Comparison of ENCODE assay signal across 8 cellular contexts in the genomic region with DNA sequence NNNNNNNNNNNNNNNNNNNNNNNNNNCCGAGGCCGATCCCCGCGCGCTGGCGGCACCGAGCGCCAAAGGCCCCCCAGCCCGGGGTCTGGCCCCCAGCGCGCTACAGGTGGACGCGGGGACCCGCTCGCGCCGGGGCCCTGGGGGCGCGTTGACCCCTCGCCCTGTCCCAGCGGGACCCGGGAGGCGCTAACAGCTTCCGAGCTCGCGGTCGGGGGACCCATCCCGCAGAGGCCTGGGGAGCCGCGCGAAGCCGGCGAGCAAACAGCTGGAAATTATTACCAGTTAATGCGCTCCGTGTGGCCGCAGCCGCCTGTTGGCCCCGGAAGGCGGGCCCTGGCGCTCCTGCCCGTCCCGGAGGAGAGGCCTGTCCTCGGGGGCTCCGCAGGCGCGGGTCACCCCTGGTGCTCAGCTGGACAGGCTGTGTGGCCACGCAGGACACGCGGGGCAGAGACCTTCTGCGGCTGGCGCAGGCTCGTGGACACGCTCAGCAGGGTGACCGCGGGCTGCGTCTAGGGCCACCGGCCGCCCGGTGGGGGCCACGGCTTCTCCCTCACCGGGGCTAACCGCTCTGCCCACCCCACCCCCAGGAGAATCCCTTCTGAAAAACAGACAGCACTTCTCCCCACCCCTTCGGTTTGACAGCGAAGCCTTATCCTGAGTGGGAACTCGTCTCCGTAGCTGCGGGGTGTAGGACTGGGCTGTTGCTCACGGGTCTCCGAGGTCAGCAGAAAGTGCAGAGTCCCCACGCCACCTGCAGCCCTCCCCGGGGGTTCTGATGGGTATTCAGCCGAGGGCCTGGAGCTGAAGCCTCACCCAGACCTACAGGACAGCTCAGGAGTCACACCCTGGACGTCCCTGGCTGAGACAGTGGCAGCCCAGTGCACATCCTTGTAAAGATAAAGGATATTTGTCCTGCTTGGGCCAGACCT. TPM values are rescaled to one million over a fixed set of nuclear protein-coding genes. Genes with fewer than 3 reads are reported as not detected.
DNase-seq lines count a peak whose midpoint lies in the region; ATAC-seq and TF ChIP-seq lines count a peak whose summit lies in the region.

No MANE protein-coding gene starts in this region.

- H3K27me3 Mint-ChIP-seq in CD4-positive, CD25-positive, alpha-beta regulatory T cell, result peaks cover 9% of the 10 kb centered on the region
- H3K27me3 Mint-ChIP-seq in brain, result peaks cover 21% of the 10 kb centered on the region

- no peaks in the 10 kb centered on the region for H3K9me2 ChIP-seq in PC-3 (replicated peaks; ENCODE audit: low read length)

- whole genome bisulfite sequencing in smooth muscle cell (ENCODE audit: low lambda C conversion rate), result 4% methylated on average over 63 of the region's 73 CpGs

- peaks cover 18% of the 10 kb centered on the region for H3K4me1 ChIP-seq in CD4-positive, CD25-positive, alpha-beta regulatory T cell (ENCODE audit: control insufficient read depth, insufficient read depth, low read length, poor library complexity, severe bottlenecking)
- H3K4me1 ChIP-seq in PC-3 (ENCODE audit: insufficient read depth, low read length) (0 out of 2 replicates have a peak, but pooled peaks cover 6% of the 10 kb centered on the region), iPS-20b (ENCODE audit: insufficient read depth, low read length) (peaks cover 3% of the 10 kb centered on the region; the same call in 1 of the 2 replicates), smooth muscle cell (ENCODE audit: low read depth) (peaks cover 18% of the 10 kb centered on the region)

- no peaks in the 10 kb centered on the region for H3K36me3 ChIP-seq in CD4-positive, CD25-positive, alpha-beta regulatory T cell (ENCODE audit: control insufficient read depth, insufficient read depth, low read length)
- H3K36me3 ChIP-seq in PC-3 (ENCODE audit: low read depth, low read length), result no peaks in the 10 kb centered on the region
- no peaks in the 10 kb centered on the region for H3K36me3 ChIP-seq in iPS-20b (ENCODE audit: insufficient read depth, low read depth, low read length)
- H3K36me3 ChIP-seq in smooth muscle cell (ENCODE audit: low read depth), result no peaks in the 10 kb centered on the region

- H3K36me3 Mint-ChIP-seq in CD4-positive, CD25-positive, alpha-beta regulatory T cell, result no peaks in the 10 kb centered on the region
- H3K36me3 Mint-ChIP-seq in brain, result no peaks in the 10 kb centered on the region

- peaks cover 0 to 16% (median 6%) of the 10 kb centered on the region in 4 donors for H3K4me1 Mint-ChIP-seq in CD4-positive, CD25-positive, alpha-beta regulatory T cell
- H3K4me1 Mint-ChIP-seq in brain, result peaks cover 5% of the 10 kb centered on the region

- H3K79me2 ChIP-seq in PC-3 (ENCODE audit: low read length) (no peaks in the 10 kb centered on the region), smooth muscle cell (ENCODE audit: low read depth) (no peaks in the 10 kb centered on the region)

- DNase-seq in CD4-positive, CD25-positive, alpha-beta regulatory T cell, result peak in 2 of 3 donors; percentile 29 to 50
- DNase-seq in PC-3 (no peak), smooth muscle cell (lab: John Stamatoyannopoulos, UW; ENCODE audit: unreplicated experiment) (no peak), NCI-H446 (lab: John Stamatoyannopoulos, UW) (no peak), DMS79 (lab: John Stamatoyannopoulos, UW) (no peak), NCI-H2107 (lab: John Stamatoyannopoulos, UW) (no peak)

- H2AFZ ChIP-seq in PC-3 (ENCODE audit: low read length) (peak overlapping the region; percentile 75), smooth muscle cell (ENCODE audit: low read depth) (peak overlapping the region; percentile 54)

- H3K4me3 ChIP-seq in CD4-positive, CD25-positive, alpha-beta regulatory T cell (ENCODE audit: low read depth, low read length), result no peak overlapping the region
- H3K4me3 ChIP-seq in PC-3 (ENCODE audit: low read length) (peak overlapping the region; percentile 59), iPS-20b (ENCODE audit: low read length) (peak overlapping the region; percentile 65), smooth muscle cell (peak overlapping the region; percentile 65)

- H3K27ac ChIP-seq in CD4-positive, CD25-positive, alpha-beta regulatory T cell (ENCODE audit: insufficient read depth, low read length, poor library complexity, severe bottlenecking), result no peak overlapping the region
- H3K27ac ChIP-seq in PC-3 (ENCODE audit: low read length), result no peak overlapping the region
- no peak overlapping the region for H3K27ac ChIP-seq in iPS-20b (ENCODE audit: low read length)
- peak overlapping the region; percentile 59 for H3K27ac ChIP-seq in smooth muscle cell (ENCODE audit: low read depth)

- TF ChIP-seq CTCF in PC-3 (conservative IDR thresholded peaks at IDR 0.05; ENCODE audit: low read depth, low read length) (no peak), brain (conservative IDR thresholded peaks at IDR 0.05) (no peak), smooth muscle cell (IDR thresholded peaks at IDR 0.05; ENCODE audit: borderline replicate concordance, insufficient read depth, poor library complexity, severe bottlenecking) (no peak)

- CTCF ChIA-PET in PC-3 (lab: Charles Lee), result no interaction called here

- H3K9ac ChIP-seq in PC-3 (ENCODE audit: low read length) (no peak overlapping the region), iPS-20b (ENCODE audit: low read depth, low read length) (peak overlapping the region; percentile 33; the same call in 1 of the 2 replicates), smooth muscle cell (ENCODE audit: low read depth) (peak overlapping the region; percentile 54)

- no peaks in the 10 kb centered on the region for H3K9me3 ChIP-seq in CD4-positive, CD25-positive, alpha-beta regulatory T cell (ENCODE audit: control insufficient read depth in 2 of 2, low read length in 2 of 2)
- H3K9me3 ChIP-seq in PC-3 (ENCODE audit: low read length) (no peaks in the 10 kb centered on the region), iPS-20b (ENCODE audit: insufficient read depth, low read depth, low read length) (no peaks in the 10 kb centered on the region), smooth muscle cell (replicated peaks; ENCODE audit: low read depth) (no peaks in the 10 kb centered on the region)

- H3K27me3 ChIP-seq in CD4-positive, CD25-positive, alpha-beta regulatory T cell (ENCODE audit: control insufficient read depth, insufficient read depth, low read length), result no peaks in the 10 kb centered on the region
- H3K27me3 ChIP-seq in PC-3 (ENCODE audit: low read length) (peaks cover 14% of the 10 kb centered on the region), iPS-20b (ENCODE audit: insufficient read depth, low read length) (peaks cover 33% of the 10 kb centered on the region), smooth muscle cell (ENCODE audit: low read depth) (peaks cover 9% of the 10 kb centered on the region)

- H3F3A ChIP-seq in PC-3 (ENCODE audit: low read length, unreplicated experiment), result no peaks in the 10 kb centered on the region
- H3F3A ChIP-seq in smooth muscle cell (ENCODE audit: low read depth), result no peaks in the 10 kb centered on the region

- H4K20me1 ChIP-seq in PC-3 (ENCODE audit: low read length) (no peaks in the 10 kb centered on the region), smooth muscle cell (ENCODE audit: low read depth) (no peaks in the 10 kb centered on the region)

- intact Hi-C loops in PC-3 (cut with micrococcal nuclease), result no loop called here

- BruUV-seq in PC-3 (replicated peaks; lab: Mats Ljungman, UMichigan), result no TSS peak

- peaks cover 0 to 3% (median 0%) of the 10 kb centered on the region in 7 donors for H3K9me3 Mint-ChIP-seq in CD4-positive, CD25-positive, alpha-beta regulatory T cell
- H3K9me3 Mint-ChIP-seq in brain, result no peaks in the 10 kb centered on the region

- POLR2A ChIA-PET in PC-3 (lab: Charles Lee; ENCODE audit: unreplicated experiment), result no interaction called here

- H3K4me2 ChIP-seq in PC-3 (ENCODE audit: low read length) (peak overlapping the region; percentile 78), smooth muscle cell (peak overlapping the region; percentile 98)

- H3K4me3 Mint-ChIP-seq in CD4-positive, CD25-positive, alpha-beta regulatory T cell, result peak overlapping the region; percentile 74 to 89 (median 79)
- H3K4me3 Mint-ChIP-seq in brain, result peak overlapping the region; percentile 30 to 74 (median 65)

- H3K27ac Mint-ChIP-seq in CD4-positive, CD25-positive, alpha-beta regulatory T cell, result peak overlapping the region in 2 of 3 donors; percentile 60 to 74
- H3K27ac Mint-ChIP-seq in brain, result peak overlapping the region in 1 of 5 experiments; percentile 59

- no peak for ATAC-seq in CD4-positive, CD25-positive, alpha-beta regulatory T cell (ENCODE audit: low read depth in 2 of 2)
- ATAC-seq in PC-3, result peak; percentile 77

RNA-seq across cellular contexts. Expression of a gene that starts 45.6 kb away (rescaled TPM):
- total RNA-seq in CD4-positive, CD25-positive, alpha-beta regulatory T cell, result 33.9 TPM
- polyA plus RNA-seq in CD4-positive, CD25-positive, alpha-beta regulatory T cell, result 10 to 100 TPM; 11.9 to 21.6 (median 15.0) TPM
- total RNA-seq in PC-3 (2014; rRNA removed) (3.0 and 3.1 TPM in 2 replicates), smooth muscle cell (28.1 and 37.7 TPM in 2 replicates)
- polyA plus RNA-seq in brain (ENCODE audit: insufficient read depth, low read depth, low replicate concordance) (4.5 TPM), smooth muscle cell (33.4 and 36.6 TPM in 2 replicates)

Comparison
In these comparisons a context has a peak if more than half of its experiments do, and no peak if none do; other contexts are left out.
1. DNase-seq: peak in CD4-positive, CD25-positive, alpha-beta regulatory T cell (2 of 3); none in PC-3 (single experiment), smooth muscle cell (single experiment), NCI-H446 (0 of 2), DMS79 (single experiment) and NCI-H2107 (single experiment).